In the genomic region with DNA sequence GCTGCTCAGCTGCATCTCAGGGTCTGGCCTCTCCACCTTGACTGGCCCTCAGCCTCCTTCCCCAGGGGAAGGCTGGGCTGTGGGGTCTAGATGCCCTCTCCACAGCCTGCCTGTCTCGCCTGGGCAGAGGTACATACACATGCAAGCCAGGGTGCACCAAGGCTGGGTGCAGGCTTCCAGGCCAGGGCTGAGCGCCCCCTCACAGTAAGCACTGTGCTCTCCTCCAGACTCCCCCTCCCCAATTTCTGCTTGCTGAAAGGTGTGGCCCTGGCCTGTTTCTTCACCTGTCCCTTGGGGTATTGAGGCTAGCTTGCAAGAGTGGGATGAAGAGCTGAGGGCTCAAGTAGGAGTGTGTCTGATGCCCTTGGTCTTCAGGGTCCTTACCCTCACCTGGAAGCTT, we compare ENCODE assay signal across 2 cellular contexts.
TF ChIP-seq lines count a peak whose summit lies in the region.

No MANE protein-coding gene starts in this region.

TF ChIP-seq in IMR-90, 13 proteins besides CTCF, POLR2A, EP300 and RAD21:
- no peak for TF ChIP-seq MAZ (IDR thresholded peaks at IDR 0.05; ENCODE audit: borderline replicate concordance, low read depth, low read length)
- no peak for TF ChIP-seq MXI1 (IDR thresholded peaks at IDR 0.05; ENCODE audit: borderline replicate concordance, low read depth, low read length)
- no peak for TF ChIP-seq CEBPB (IDR thresholded peaks at IDR 0.05; ENCODE audit: low read depth, low read length)
- TF ChIP-seq RFX5 (IDR thresholded peaks at IDR 0.05; ENCODE audit: low read depth, low read length), result no peak
- TF ChIP-seq BHLHE40 (IDR thresholded peaks at IDR 0.05; ENCODE audit: low read depth, low read length), result no peak
- TF ChIP-seq FOS (IDR thresholded peaks at IDR 0.05; ENCODE audit: low read depth, low read length), result no peak
- no peak for TF ChIP-seq SMC3 (IDR thresholded peaks at IDR 0.05; ENCODE audit: low read depth, low read length)
- no peak for TF ChIP-seq RCOR1 (IDR thresholded peaks at IDR 0.05; ENCODE audit: insufficient replicate concordance, low read length)
- TF ChIP-seq, protein P1, sequence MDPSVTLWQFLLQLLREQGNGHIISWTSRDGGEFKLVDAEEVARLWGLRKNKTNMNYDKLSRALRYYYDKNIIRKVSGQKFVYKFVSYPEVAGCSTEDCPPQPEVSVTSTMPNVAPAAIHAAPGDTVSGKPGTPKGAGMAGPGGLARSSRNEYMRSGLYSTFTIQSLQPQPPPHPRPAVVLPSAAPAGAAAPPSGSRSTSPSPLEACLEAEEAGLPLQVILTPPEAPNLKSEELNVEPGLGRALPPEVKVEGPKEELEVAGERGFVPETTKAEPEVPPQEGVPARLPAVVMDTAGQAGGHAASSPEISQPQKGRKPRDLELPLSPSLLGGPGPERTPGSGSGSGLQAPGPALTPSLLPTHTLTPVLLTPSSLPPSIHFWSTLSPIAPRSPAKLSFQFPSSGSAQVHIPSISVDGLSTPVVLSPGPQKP (IDR thresholded peaks at IDR 0.05; ENCODE audit: borderline replicate concordance, low read depth, low read length), result no peak
- no peak for TF ChIP-seq MAFK (IDR thresholded peaks at IDR 0.05; ENCODE audit: low read depth, low read length)
- TF ChIP-seq, protein P2, sequence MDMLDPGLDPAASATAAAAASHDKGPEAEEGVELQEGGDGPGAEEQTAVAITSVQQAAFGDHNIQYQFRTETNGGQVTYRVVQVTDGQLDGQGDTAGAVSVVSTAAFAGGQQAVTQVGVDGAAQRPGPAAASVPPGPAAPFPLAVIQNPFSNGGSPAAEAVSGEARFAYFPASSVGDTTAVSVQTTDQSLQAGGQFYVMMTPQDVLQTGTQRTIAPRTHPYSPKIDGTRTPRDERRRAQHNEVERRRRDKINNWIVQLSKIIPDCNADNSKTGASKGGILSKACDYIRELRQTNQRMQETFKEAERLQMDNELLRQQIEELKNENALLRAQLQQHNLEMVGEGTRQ (IDR thresholded peaks at IDR 0.05; ENCODE audit: low read depth, low read length), result no peak
- TF ChIP-seq NFE2L2 (IDR thresholded peaks at IDR 0.05; ENCODE audit: low read depth, low read length), result no peak
- TF ChIP-seq CHD1 (IDR thresholded peaks at IDR 0.05; ENCODE audit: low read depth, low read length), result no peak

TF ChIP-seq in endothelial cell of umbilical vein, 7 proteins besides CTCF, POLR2A, EP300 and RAD21:
- no peak for TF ChIP-seq FOS (IDR thresholded peaks at IDR 0.05; ENCODE audit: borderline replicate concordance, insufficient read depth, low read length)
